ENCODE assay signal across 1 cellular context in genomic region chr2:64922482-64923384, GRCh38.
A peak's percentile ranks its signal among the peaks of the same experiment; 100 is the strongest.
TF ChIP-seq lines count a peak whose summit lies in the region.

No MANE protein-coding gene starts in this region.

TF ChIP-seq in HepG2, 621 proteins besides CTCF, POLR2A, EP300 and RAD21 (continued from another document and continues in another):
- TF ChIP-seq ZNF318 (CRISPR knock-in tag; IDR thresholded peaks at IDR 0.05) (no peak), THAP7 (CRISPR knock-in tag; IDR thresholded peaks at IDR 0.05) (peak; percentile 65; the same call in 1 of the 2 replicates), TRIM24 (CRISPR knock-in tag; IDR thresholded peaks at IDR 0.05) (no peak), ZNF18 (CRISPR knock-in tag; IDR thresholded peaks at IDR 0.05; ENCODE audit: insufficient replicate concordance) (no peak), ZNF280B (CRISPR knock-in tag; IDR thresholded peaks at IDR 0.05; ENCODE audit: borderline replicate concordance) (no peak), ATRX (CRISPR knock-in tag; IDR thresholded peaks at IDR 0.05; ENCODE audit: borderline replicate concordance) (no peak), SATB2 (CRISPR knock-in tag; IDR thresholded peaks at IDR 0.05) (no peak), DMAP1 (CRISPR knock-in tag; IDR thresholded peaks at IDR 0.05) (no peak; the same call in 1 of the 2 replicates), NFYC (CRISPR knock-in tag; IDR thresholded peaks at IDR 0.05) (peak; percentile 67), FOXO4 (CRISPR knock-in tag; conservative IDR thresholded peaks at IDR 0.05) (no peak), THRA (CRISPR knock-in tag; IDR thresholded peaks at IDR 0.05; ENCODE audit: borderline replicate concordance) (peak; percentile 75), TCF7 (IDR thresholded peaks at IDR 0.05; ENCODE audit: low read depth) (peak; percentile 98), SNAPC5 (CRISPR knock-in tag; IDR thresholded peaks at IDR 0.05; ENCODE audit: borderline replicate concordance) (peak; percentile 63; the same call in 1 of the 2 replicates), SSRP1 (CRISPR knock-in tag; IDR thresholded peaks at IDR 0.05) (peak; percentile 84; the same call in 1 of the 2 replicates), STAT6 (CRISPR knock-in tag; IDR thresholded peaks at IDR 0.05; ENCODE audit: borderline replicate concordance) (peak; percentile 40; the same call in 1 of the 2 replicates), POLR2AphosphoS5 (IDR thresholded peaks at IDR 0.05; ENCODE audit: low read depth, low read length) (0 out of 2 replicates have a peak, but pooled peaks have one; percentile 7), RAD51 (IDR thresholded peaks at IDR 0.05; ENCODE audit: borderline replicate concordance) (no peak; the same call in 1 of the 2 replicates), IRF1 (CRISPR knock-in tag; IDR thresholded peaks at IDR 0.05; ENCODE audit: low read depth) (no peak), ZNF710 (CRISPR knock-in tag; IDR thresholded peaks at IDR 0.05; ENCODE audit: borderline replicate concordance) (no peak), FOXC1 (CRISPR knock-in tag; IDR thresholded peaks at IDR 0.05; ENCODE audit: borderline replicate concordance) (peak; percentile 54; the same call in 1 of the 2 replicates), KDM2A (CRISPR knock-in tag; IDR thresholded peaks at IDR 0.05; ENCODE audit: borderline replicate concordance, low read depth) (peak; percentile 51; the same call in 1 of the 2 replicates), TEF (CRISPR knock-in tag; IDR thresholded peaks at IDR 0.05) (no peak), FOXP4 (CRISPR knock-in tag; IDR thresholded peaks at IDR 0.05) (no peak), ATF7-NPFF (CRISPR knock-in tag; IDR thresholded peaks at IDR 0.05; ENCODE audit: low read depth) (no peak), ZNF292 (CRISPR knock-in tag; IDR thresholded peaks at IDR 0.05; ENCODE audit: borderline replicate concordance, low read depth) (peak; percentile 52; the same call in 1 of the 2 replicates)
